In genomic region chr3:152299243-152299976, GRCh38 we compare ENCODE assay signal across 1 cellular context.
TF ChIP-seq lines count a peak whose summit lies in the region.

No MANE protein-coding gene starts in this region.

TF ChIP-seq in SK-N-SH, 30 proteins besides CTCF, POLR2A, EP300 and RAD21 (continued from another document):
- no peak for TF ChIP-seq SIN3A (IDR thresholded peaks at IDR 0.05; ENCODE audit: borderline replicate concordance, low read depth, low read length)
- TF ChIP-seq RXRA (IDR thresholded peaks at IDR 0.05; ENCODE audit: borderline replicate concordance, low read depth) = no peak
- no peak for TF ChIP-seq TAF1 (IDR thresholded peaks at IDR 0.05; ENCODE audit: borderline replicate concordance, low read depth, low read length)
- TF ChIP-seq FOXM1 (IDR thresholded peaks at IDR 0.05; ENCODE audit: low read depth) = no peak
- no peak for TF ChIP-seq CHD2 (IDR thresholded peaks at IDR 0.05; ENCODE audit: low read length, partially characterized antibody)
- TF ChIP-seq TEAD4 (IDR thresholded peaks at IDR 0.05; ENCODE audit: borderline replicate concordance, insufficient read depth) = no peak
- no peak for TF ChIP-seq FOXJ3 (CRISPR knock-in tag; IDR thresholded peaks at IDR 0.05)
- TF ChIP-seq USF2 (IDR thresholded peaks at IDR 0.05; ENCODE audit: borderline replicate concordance, low read depth, low read length) = no peak
- no peak for TF ChIP-seq RFX5 (IDR thresholded peaks at IDR 0.05; ENCODE audit: low read length)
- no peak for TF ChIP-seq JUND (IDR thresholded peaks at IDR 0.05)
TF ChIP-seq in SK-N-SH: peak in this region for 0.
